ENCODE assay signal across 16 cellular contexts in the genomic region with DNA sequence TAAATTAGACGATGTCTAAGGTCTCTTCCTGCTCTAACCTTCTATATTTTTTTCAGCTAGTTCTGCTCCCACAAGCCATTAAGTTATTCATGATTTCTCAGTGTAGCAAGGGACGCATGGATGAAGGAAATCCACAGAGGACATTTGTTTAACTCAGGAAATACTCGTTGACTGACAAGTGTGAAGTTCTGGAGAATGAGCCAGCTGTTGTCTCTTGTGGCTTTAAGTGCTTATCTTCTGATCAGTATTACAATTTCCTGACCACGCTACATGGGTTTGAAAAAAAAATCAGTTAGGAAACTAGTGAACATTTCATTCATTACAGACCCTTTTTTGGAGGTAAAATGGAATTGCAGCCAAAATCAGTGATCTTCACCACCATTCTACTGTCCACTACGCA. TPM values are rescaled to one million over a fixed set of nuclear protein-coding genes. Genes with fewer than 3 reads are reported as not detected.
DNase-seq lines count a peak whose midpoint lies in the region; ATAC-seq lines count a peak whose summit lies in the region.
"Had no signal": no experiment of that assay in that cellular context is flagged by ENCODE, and none has a peak within 500 bp of the region (broad histone marks: within the 10 kb centered on the region; RNA-seq: fewer than 3 reads in every experiment).

No MANE protein-coding gene starts in this region.

- CTCF ChIA-PET in activated naive CD4-positive, alpha-beta T cell treated with anti-CD3 and anti-CD28 coated beads, Interleukin-2, amount 10 ng/mL, durations not matched to agents 7 days and 5 days (lab: Charles Lee): interaction anchor here (0.7 kb wide), 1 partner anchor 15 kb away, joined by 3 read pairs; no protein-coding TSS in a partner anchor
- CTCF ChIA-PET in activated naive CD4-positive, alpha-beta T cell treated with anti-CD3 and anti-CD28 coated beads for 36 hours (lab: Charles Lee): interaction anchor here (0.5 to 1.6 kb wide), 5 partner anchors 24 to 417 kb away, joined by 3 to 6 read pairs (median 3); a partner anchor contains a TSS

- H3K4me1 Mint-ChIP-seq in activated naive CD4-positive, alpha-beta T cell treated with anti-CD3 and anti-CD28 coated beads, Interleukin-2, amount 10 ng/mL, durations not matched to agents 7 days and 5 days: peaks cover 27% of the 10 kb centered on the region
- peaks cover 22% of the 10 kb centered on the region for H3K4me1 Mint-ChIP-seq in activated naive CD4-positive, alpha-beta T cell treated with anti-CD3 and anti-CD28 coated beads for 36 hours (ENCODE audit: low read depth)
- H3K4me1 Mint-ChIP-seq in activated naive CD8-positive, alpha-beta T cell (ENCODE audit: low read depth): peaks cover 25% of the 10 kb centered on the region

- H3K27ac Mint-ChIP-seq in activated naive CD4-positive, alpha-beta T cell treated with anti-CD3 and anti-CD28 coated beads, Interleukin-2, amount 10 ng/mL, durations not matched to agents 7 days and 5 days: peak overlapping the region; percentile 52
- no peak overlapping the region for H3K27ac Mint-ChIP-seq in activated naive CD4-positive, alpha-beta T cell treated with anti-CD3 and anti-CD28 coated beads for 36 hours
- H3K27ac Mint-ChIP-seq in activated naive CD8-positive, alpha-beta T cell: no peak overlapping the region
- H3K27ac Mint-ChIP-seq: IgD-negative memory B cell had no signal

- intact Hi-C loops in activated naive CD4-positive, alpha-beta T cell treated with anti-CD3 and anti-CD28 coated beads for 36 hours (cut with micrococcal nuclease): no loop called here

- no peak for ATAC-seq in HG03520 (IDR thresholded peaks at IDR 0.05; ENCODE audit: unreplicated experiment)
- ATAC-seq: sciatic nerve had no signal

- H3K36me3 Mint-ChIP-seq in activated naive CD4-positive, alpha-beta T cell treated with anti-CD3 and anti-CD28 coated beads, Interleukin-2, amount 10 ng/mL, durations not matched to agents 7 days and 5 days: no peaks in the 10 kb centered on the region
- no peaks in the 10 kb centered on the region for H3K36me3 Mint-ChIP-seq in activated naive CD4-positive, alpha-beta T cell treated with anti-CD3 and anti-CD28 coated beads for 36 hours (ENCODE audit: low read depth)
- no peaks in the 10 kb centered on the region for H3K36me3 Mint-ChIP-seq in activated naive CD8-positive, alpha-beta T cell
- H3K36me3 Mint-ChIP-seq: CD14-positive monocyte, IgD-negative memory B cell had no signal

- DNase-seq in activated naive CD4-positive, alpha-beta T cell treated with anti-CD3 and anti-CD28 coated beads, Interleukin-2, amount 10 ng/mL, durations not matched to agents 7 days and 5 days: peak; percentile 24
- no peak for DNase-seq in activated naive CD4-positive, alpha-beta T cell treated with anti-CD3 and anti-CD28 coated beads for 36 hours
- peak; percentile 91 for DNase-seq in Jurkat, Clone E6-1 (ENCODE audit: low read depth, low spot score)
- DNase-seq in skeletal muscle cell (ENCODE audit: low read depth) (peak; percentile 21), T-helper 9 cell (no peak), cerebellum (ENCODE audit: low spot score) (no peak)
- DNase-seq: activated CD4-positive, alpha-beta T cell treated with anti-CD3 and anti-CD28 coated beads for 1 hour; amniotic stem cell; heart left ventricle; SIG-M5 had no signal

- H3K27me3 Mint-ChIP-seq in activated naive CD4-positive, alpha-beta T cell treated with anti-CD3 and anti-CD28 coated beads, Interleukin-2, amount 10 ng/mL, durations not matched to agents 7 days and 5 days: no peaks in the 10 kb centered on the region
- no peaks in the 10 kb centered on the region for H3K27me3 Mint-ChIP-seq in activated naive CD4-positive, alpha-beta T cell treated with anti-CD3 and anti-CD28 coated beads for 36 hours (ENCODE audit: low read depth)
- H3K27me3 Mint-ChIP-seq in activated naive CD8-positive, alpha-beta T cell: peaks cover 2% of the 10 kb centered on the region

- no peak overlapping the region; the same call in none of the 2 replicates for H3K4me3 ChIP-seq in Jurkat, Clone E6-1 (ENCODE audit: low read length)
- no peak overlapping the region for H3K4me3 ChIP-seq in skeletal muscle cell (ENCODE audit: low read depth, low read length)
- H3K4me3 ChIP-seq: HAP-1 had no signal

- peak overlapping the region; percentile 26 for H3K4me3 Mint-ChIP-seq in activated naive CD4-positive, alpha-beta T cell treated with anti-CD3 and anti-CD28 coated beads, Interleukin-2, amount 10 ng/mL, durations not matched to agents 7 days and 5 days
- no peak overlapping the region for H3K4me3 Mint-ChIP-seq in activated naive CD4-positive, alpha-beta T cell treated with anti-CD3 and anti-CD28 coated beads for 36 hours
- peak overlapping the region; percentile 70 for H3K4me3 Mint-ChIP-seq in activated naive CD8-positive, alpha-beta T cell

- no peaks in the 10 kb centered on the region for H3K9me3 Mint-ChIP-seq in activated naive CD4-positive, alpha-beta T cell treated with anti-CD3 and anti-CD28 coated beads, Interleukin-2, amount 10 ng/mL, durations not matched to agents 7 days and 5 days
- H3K9me3 Mint-ChIP-seq in activated naive CD4-positive, alpha-beta T cell treated with anti-CD3 and anti-CD28 coated beads for 36 hours: no peaks in the 10 kb centered on the region
- no peaks in the 10 kb centered on the region for H3K9me3 Mint-ChIP-seq in activated naive CD8-positive, alpha-beta T cell (ENCODE audit: low read depth)
- H3K9me3 Mint-ChIP-seq: IgD-negative memory B cell had no signal

RNA-seq across cellular contexts. Expression of a gene that starts 53.2 kb away (rescaled TPM):
- total RNA-seq in activated naive CD4-positive, alpha-beta T cell treated with anti-CD3 and anti-CD28 coated beads for 36 hours: not detected
- not detected for polyA plus RNA-seq in Jurkat, Clone E6-1 (2012; ENCODE audit: insufficient read depth, insufficient read length)
- 0.09 TPM for total RNA-seq in cerebellum
- total RNA-seq: sciatic nerve had no signal

Comparison
In these comparisons a context has a peak if more than half of its experiments do, and no peak if none do; other contexts are left out.
1. DNase-seq: peak in activated naive CD4-positive, alpha-beta T cell treated with anti-CD3 and anti-CD28 coated beads, Interleukin-2, amount 10 ng/mL, durations not matched to agents 7 days and 5 days (single experiment), Jurkat, Clone E6-1 (single experiment) and skeletal muscle cell (single experiment); none in activated naive CD4-positive, alpha-beta T cell treated with anti-CD3 and anti-CD28 coated beads for 36 hours (single experiment), T-helper 9 cell (single experiment) and cerebellum (single experiment).